In the genomic region with DNA sequence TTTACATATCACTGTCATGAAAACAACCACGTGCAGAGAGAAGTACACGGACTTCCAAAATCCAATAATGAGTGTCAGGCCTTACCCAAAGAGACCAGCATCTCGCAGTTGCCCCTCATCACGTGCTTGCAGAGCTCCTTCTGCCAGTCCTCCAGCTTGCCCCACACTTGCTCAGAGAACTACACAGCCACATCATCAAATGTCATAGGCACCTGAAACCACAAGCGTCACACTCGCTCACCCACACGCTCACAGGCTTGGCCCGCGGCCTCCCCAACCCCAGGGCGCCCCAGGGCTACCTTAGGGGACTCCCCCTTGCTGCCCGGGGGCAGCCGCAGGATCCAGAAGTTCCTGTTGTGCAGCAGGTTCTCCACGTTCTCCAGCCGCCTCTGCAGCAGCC, we compare ENCODE assay signal across 10 cellular contexts.
DNase-seq lines count a peak whose midpoint lies in the region; ATAC-seq and TF ChIP-seq lines count a peak whose summit lies in the region.
"Had no signal": no experiment of that assay in that cellular context is flagged by ENCODE, and none has a peak within 500 bp of the region (broad histone marks: within the 10 kb centered on the region; RNA-seq: fewer than 3 reads in every experiment).

No MANE protein-coding gene starts in this region.

- no peak overlapping the region for H4K8ac ChIP-seq in mesenchymal stem cell (ENCODE audit: low read length)

- H3K9me3 Mint-ChIP-seq in neural crest cell, result no peaks in the 10 kb centered on the region

- H3K18ac ChIP-seq in mesenchymal stem cell (ENCODE audit: low read depth in 1 of 2, low read length in 2 of 2), result no peak overlapping the region

- H3K4me1 Mint-ChIP-seq in neural crest cell, result peaks cover 16% of the 10 kb centered on the region

- no peak overlapping the region for H2AFZ ChIP-seq in SU-DHL-6 (ENCODE audit: low read depth, low read length, severe bottlenecking)
- no peak overlapping the region for H2AFZ ChIP-seq in mesenchymal stem cell (ENCODE audit: low read depth, low read length)

- H3K9ac ChIP-seq in SU-DHL-6 (ENCODE audit: low read length) (no peak overlapping the region), mesenchymal stem cell (ENCODE audit: low read length) (no peak overlapping the region)

- H2BK12ac ChIP-seq in mesenchymal stem cell (ENCODE audit: low read length in 2 of 2), result no peak overlapping the region

- peak; percentile 37 for ATAC-seq in GM21515 (IDR thresholded peaks at IDR 0.05; ENCODE audit: unreplicated experiment)
- ATAC-seq in HG02938 (IDR thresholded peaks at IDR 0.05; ENCODE audit: unreplicated experiment), result no peak

- in situ Hi-C loops in GM13976 (cut with MboI; ENCODE audit: low sequenced_read_pairs, unreplicated experiment), result no loop called here

- H3K4me3 ChIP-seq in SU-DHL-6 (ENCODE audit: insufficient read depth, low read length, poor library complexity, severe bottlenecking) (no peak overlapping the region), mesenchymal stem cell (ENCODE audit: insufficient read depth in 1 of 2, low read depth in 1 of 2, low read length in 2 of 2) (no peak overlapping the region)
- H3K4me3 ChIP-seq: suprapubic skin had no signal

- no peaks in the 10 kb centered on the region for H3K27me3 Mint-ChIP-seq in neural crest cell (ENCODE audit: low read depth)

- H2BK15ac ChIP-seq in mesenchymal stem cell (ENCODE audit: low read depth, poor library complexity, severe bottlenecking), result no peak overlapping the region

- peaks cover 31% of the 10 kb centered on the region for H3K79me1 ChIP-seq in mesenchymal stem cell (replicated peaks; ENCODE audit: low read length, poor library complexity, severe bottlenecking)

- WGBS in mesenchymal stem cell, result 95% methylated on average over 14 of the region's 14 CpGs

- H2BK120ac ChIP-seq in mesenchymal stem cell (ENCODE audit: low read depth, low read length), result no peak overlapping the region

- no peaks in the 10 kb centered on the region for H3K9me2 ChIP-seq in SU-DHL-6 (replicated peaks; ENCODE audit: insufficient read depth, low read length)

- H3K36me3 ChIP-seq in SU-DHL-6 (ENCODE audit: low read length), result peaks cover 4% of the 10 kb centered on the region; the same call in 1 of the 2 replicates
- H3K36me3 ChIP-seq in mesenchymal stem cell (ENCODE audit: control insufficient read depth in 1 of 2, insufficient read depth in 2 of 2, low read depth in 1 of 2, low read length in 2 of 2), result peaks cover 49 to 54% of the 10 kb centered on the region in 2 experiments

- H3K23ac ChIP-seq in mesenchymal stem cell (ENCODE audit: low read length in 2 of 2), result no peak overlapping the region

- DNase-seq in GM13976 (ENCODE audit: low spot score) (peak; percentile 62), neural crest cell (ENCODE audit: low read depth, low spot score) (no peak), mesenchymal stem cell (no peak), HCEC 1CT (no peak), DMS53 treated with DMSO at 0.1 percent for 48 hours (lab: John Stamatoyannopoulos, UW; ENCODE audit: unreplicated experiment) (no peak)
- DNase-seq: DND-41 had no signal

- H3K36me3 Mint-ChIP-seq in neural crest cell (ENCODE audit: low read depth), result peaks cover 8% of the 10 kb centered on the region

- no peak for TF ChIP-seq CTCF in GM13976 (IDR thresholded peaks at IDR 0.05; ENCODE audit: borderline replicate concordance, control extremely low read depth, extremely low read depth, insufficient read depth, missing control alignments)
- no peak for TF ChIP-seq CTCF in SU-DHL-6 (IDR thresholded peaks at IDR 0.05; ENCODE audit: insufficient read depth, low read length, poor library complexity, severe bottlenecking)
- TF ChIP-seq CTCF in neural crest cell (conservative IDR thresholded peaks at IDR 0.05), result no peak

- peaks cover 25% of the 10 kb centered on the region for H3K79me2 ChIP-seq in SU-DHL-6 (ENCODE audit: insufficient read depth, low read length)

- H3K4me2 ChIP-seq in SU-DHL-6 (ENCODE audit: low read depth, low read length, poor library complexity, severe bottlenecking), result peak overlapping the region; percentile 88
- H3K4me2 ChIP-seq in mesenchymal stem cell (ENCODE audit: low read length, poor library complexity, severe bottlenecking), result no peak overlapping the region

- no peak overlapping the region for H2BK5ac ChIP-seq in mesenchymal stem cell (ENCODE audit: low read depth, low read length, poor library complexity, severe bottlenecking)

- H3K27me3 ChIP-seq in SU-DHL-6 (ENCODE audit: low read length) (no peaks in the 10 kb centered on the region), mesenchymal stem cell (ENCODE audit: control insufficient read depth in 1 of 2, insufficient read depth in 1 of 2, low read length in 2 of 2) (no peaks in the 10 kb centered on the region)
- H3K27me3 ChIP-seq: suprapubic skin had no signal

- H3K27ac Mint-ChIP-seq in neural crest cell (ENCODE audit: unreplicated experiment), result no peak overlapping the region

- peak overlapping the region; percentile 55 for H3K4me3 Mint-ChIP-seq in neural crest cell

- peaks cover 3% of the 10 kb centered on the region for H3K4me1 ChIP-seq in mesenchymal stem cell (ENCODE audit: control insufficient read depth, insufficient read depth, low read depth, low read length)

- peak overlapping the region; percentile 45 for H3K27ac ChIP-seq in SU-DHL-6 (ENCODE audit: low read depth, low read length)
- no peak overlapping the region for H3K27ac ChIP-seq in mesenchymal stem cell (ENCODE audit: low read length, poor library complexity, severe bottlenecking)
- H3K27ac ChIP-seq: suprapubic skin had no signal

- no peaks in the 10 kb centered on the region for H3K9me3 ChIP-seq in SU-DHL-6 (ENCODE audit: insufficient read depth, low read length)
- H3K9me3 ChIP-seq in mesenchymal stem cell (ENCODE audit: control insufficient read depth, low read length), result no peaks in the 10 kb centered on the region
- H3K9me3 ChIP-seq: suprapubic skin had no signal

- H4K20me1 ChIP-seq in SU-DHL-6 (ENCODE audit: low read depth, low read length), result peaks cover 7% of the 10 kb centered on the region; the same call in 1 of the 2 replicates

- H2AK5ac ChIP-seq in mesenchymal stem cell (ENCODE audit: low read length, severe bottlenecking), result no peak overlapping the region

- no peak overlapping the region for H3K4ac ChIP-seq in mesenchymal stem cell (ENCODE audit: low read depth in 1 of 2, low read length in 2 of 2)

- H3K14ac ChIP-seq in mesenchymal stem cell (ENCODE audit: low read length in 2 of 2), result no peak overlapping the region

- peaks cover 18% of the 10 kb centered on the region for H3F3A ChIP-seq in SU-DHL-6 (ENCODE audit: insufficient read depth)

- no peak overlapping the region for H4K91ac ChIP-seq in mesenchymal stem cell (ENCODE audit: low read length)
